Comparison of ENCODE assay signal across 8 cellular contexts in the genomic region with DNA sequence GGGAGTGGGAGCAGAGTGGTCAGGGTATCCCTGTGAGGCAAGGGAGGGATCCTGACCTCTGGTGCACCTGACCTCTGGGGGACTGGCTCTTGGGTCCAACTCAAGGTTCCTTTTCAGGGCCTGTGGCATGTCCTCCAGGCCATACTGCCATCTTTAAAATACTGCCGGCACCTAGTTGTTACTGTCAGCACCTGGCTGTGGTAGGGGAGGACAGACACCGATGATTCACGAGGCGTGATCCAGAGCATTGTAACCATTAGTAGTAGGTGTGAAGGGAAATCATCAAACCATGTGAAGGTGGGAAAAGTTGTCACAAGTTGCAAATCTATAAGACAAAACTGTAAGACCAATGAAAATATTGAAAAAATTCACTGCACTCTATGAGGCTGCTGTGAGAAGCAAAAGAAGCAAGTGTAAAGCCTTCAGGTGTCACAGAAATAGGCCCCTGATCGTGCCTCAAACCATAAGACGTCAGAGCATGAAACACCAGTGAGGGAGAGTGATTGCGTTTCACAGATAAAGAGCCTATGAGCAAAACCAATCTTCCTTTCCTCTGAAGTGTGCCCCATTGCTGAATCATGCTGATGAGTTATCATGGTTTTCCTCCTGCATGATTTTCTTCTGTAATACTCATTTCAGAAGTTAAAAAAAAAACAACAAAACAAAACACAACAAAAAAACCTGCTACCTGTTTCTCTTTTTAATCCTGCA. TPM values are rescaled to one million over a fixed set of nuclear protein-coding genes. Genes with fewer than 3 reads are reported as not detected.
DNase-seq lines count a peak whose midpoint lies in the region; ATAC-seq and TF ChIP-seq lines count a peak whose summit lies in the region.

No MANE protein-coding gene starts in this region.

- no peaks in the 10 kb centered on the region for H3K9me3 ChIP-seq in transverse colon

- TF ChIP-seq POLR2A in transverse colon (IDR thresholded peaks at IDR 0.05): no peak

- H3K36me3 Mint-ChIP-seq in activated naive CD8-positive, alpha-beta T cell treated with anti-CD3 and anti-CD28 coated beads, Interleukin-2, amount 10 ng/mL, durations not matched to agents 7 days and 5 days: peaks cover 4% of the 10 kb centered on the region

- DNase-seq in EH (ENCODE audit: low read depth) (peak; percentile 74), RKO (ENCODE audit: low spot score) (peak; percentile 58), omental fat pad (ENCODE audit: low spot score) (no peak), D341Med (ENCODE audit: low spot score) (no peak), transverse colon (no peak), GF-D8 (lab: John Stamatoyannopoulos, UW) (no peak)
- DNase-seq in activated naive CD8-positive, alpha-beta T cell treated with anti-CD3 and anti-CD28 coated beads, Interleukin-2, amount 10 ng/mL, durations not matched to agents 7 days and 5 days: peak; percentile 39

- H3K9me3 Mint-ChIP-seq in activated naive CD8-positive, alpha-beta T cell treated with anti-CD3 and anti-CD28 coated beads, Interleukin-2, amount 10 ng/mL, durations not matched to agents 7 days and 5 days: peaks cover 1% of the 10 kb centered on the region

- TF ChIP-seq CTCF in omental fat pad (IDR thresholded peaks at IDR 0.05) (no peak), transverse colon (IDR thresholded peaks at IDR 0.05) (no peak)

- H3K27me3 ChIP-seq in transverse colon: no peaks in the 10 kb centered on the region

- H3K27me3 Mint-ChIP-seq in activated naive CD8-positive, alpha-beta T cell treated with anti-CD3 and anti-CD28 coated beads, Interleukin-2, amount 10 ng/mL, durations not matched to agents 7 days and 5 days: peaks cover 2% of the 10 kb centered on the region

- peak overlapping the region in 1 of 4 donors; percentile 22 for H3K27ac ChIP-seq in transverse colon

- no peak for TF ChIP-seq EP300 in transverse colon (IDR thresholded peaks at IDR 0.05; ENCODE audit: low read depth)

- POLR2A ChIA-PET in activated naive CD8-positive, alpha-beta T cell treated with anti-CD3 and anti-CD28 coated beads, Interleukin-2, amount 10 ng/mL, durations not matched to agents 7 days and 5 days (lab: Charles Lee): no interaction called here

- no peak overlapping the region for H3K4me3 ChIP-seq in transverse colon

- H3K4me1 Mint-ChIP-seq in activated naive CD8-positive, alpha-beta T cell treated with anti-CD3 and anti-CD28 coated beads, Interleukin-2, amount 10 ng/mL, durations not matched to agents 7 days and 5 days: peaks cover 55% of the 10 kb centered on the region

- 35 to 82% methylated on average over 3 to 7 of the region's 7 CpGs for WGBS in transverse colon (ENCODE audit: low coverage in 1 of 2), 2 donors

- intact Hi-C loops in transverse colon (cut with DNase I; ENCODE audit: low total_unique reads): no loop called here

- H3K4me3 Mint-ChIP-seq in activated naive CD8-positive, alpha-beta T cell treated with anti-CD3 and anti-CD28 coated beads, Interleukin-2, amount 10 ng/mL, durations not matched to agents 7 days and 5 days: peak overlapping the region; percentile 41

- peak; percentile 92 for ATAC-seq in activated naive CD8-positive, alpha-beta T cell treated with anti-CD3 and anti-CD28 coated beads, Interleukin-2, amount 10 ng/mL, durations not matched to agents 7 days and 5 days (ENCODE audit: low read depth)
- ATAC-seq in omental fat pad (ENCODE audit: low FRiP score) (peak; percentile 80), SK-N-SH treated with all-trans-retinoic acid at 6 μM for 48 hours (no peak)

- in situ Hi-C loops in transverse colon (cut with MboI; ENCODE audit: low pct_ligation_motif_present in 1 of 4, low pct_unique_long_range_greater_than_20kb in 1 of 4, low sequenced_read_pairs in 3 of 4): no loop called here

- H3K36me3 ChIP-seq in transverse colon: no peaks in the 10 kb centered on the region

- H3K27ac Mint-ChIP-seq in activated naive CD8-positive, alpha-beta T cell treated with anti-CD3 and anti-CD28 coated beads, Interleukin-2, amount 10 ng/mL, durations not matched to agents 7 days and 5 days: peak overlapping the region; percentile 81

- peaks cover 0 to 32% (median 0%) of the 10 kb centered on the region in 4 donors for H3K4me1 ChIP-seq in transverse colon

TF ChIP-seq in SK-N-SH treated with all-trans-retinoic acid at 6 μM for 48 hours, 23 proteins besides CTCF, POLR2A, EP300 and RAD21:
- TF ChIP-seq PPARA (CRISPR knock-in tag; IDR thresholded peaks at IDR 0.05; ENCODE audit: borderline replicate concordance) (no peak), ZFP3 (CRISPR knock-in tag; IDR thresholded peaks at IDR 0.05) (no peak), ZFP30 (CRISPR knock-in tag; IDR thresholded peaks at IDR 0.05) (no peak), ZNF8 (CRISPR knock-in tag; IDR thresholded peaks at IDR 0.05) (no peak), ISL1 (CRISPR knock-in tag; IDR thresholded peaks at IDR 0.05) (no peak), TOX (CRISPR knock-in tag; IDR thresholded peaks at IDR 0.05; ENCODE audit: borderline replicate concordance) (no peak), ZNF565 (CRISPR knock-in tag; conservative IDR thresholded peaks at IDR 0.05; ENCODE audit: low read depth) (no peak)
- TF ChIP-seq, protein P1, sequence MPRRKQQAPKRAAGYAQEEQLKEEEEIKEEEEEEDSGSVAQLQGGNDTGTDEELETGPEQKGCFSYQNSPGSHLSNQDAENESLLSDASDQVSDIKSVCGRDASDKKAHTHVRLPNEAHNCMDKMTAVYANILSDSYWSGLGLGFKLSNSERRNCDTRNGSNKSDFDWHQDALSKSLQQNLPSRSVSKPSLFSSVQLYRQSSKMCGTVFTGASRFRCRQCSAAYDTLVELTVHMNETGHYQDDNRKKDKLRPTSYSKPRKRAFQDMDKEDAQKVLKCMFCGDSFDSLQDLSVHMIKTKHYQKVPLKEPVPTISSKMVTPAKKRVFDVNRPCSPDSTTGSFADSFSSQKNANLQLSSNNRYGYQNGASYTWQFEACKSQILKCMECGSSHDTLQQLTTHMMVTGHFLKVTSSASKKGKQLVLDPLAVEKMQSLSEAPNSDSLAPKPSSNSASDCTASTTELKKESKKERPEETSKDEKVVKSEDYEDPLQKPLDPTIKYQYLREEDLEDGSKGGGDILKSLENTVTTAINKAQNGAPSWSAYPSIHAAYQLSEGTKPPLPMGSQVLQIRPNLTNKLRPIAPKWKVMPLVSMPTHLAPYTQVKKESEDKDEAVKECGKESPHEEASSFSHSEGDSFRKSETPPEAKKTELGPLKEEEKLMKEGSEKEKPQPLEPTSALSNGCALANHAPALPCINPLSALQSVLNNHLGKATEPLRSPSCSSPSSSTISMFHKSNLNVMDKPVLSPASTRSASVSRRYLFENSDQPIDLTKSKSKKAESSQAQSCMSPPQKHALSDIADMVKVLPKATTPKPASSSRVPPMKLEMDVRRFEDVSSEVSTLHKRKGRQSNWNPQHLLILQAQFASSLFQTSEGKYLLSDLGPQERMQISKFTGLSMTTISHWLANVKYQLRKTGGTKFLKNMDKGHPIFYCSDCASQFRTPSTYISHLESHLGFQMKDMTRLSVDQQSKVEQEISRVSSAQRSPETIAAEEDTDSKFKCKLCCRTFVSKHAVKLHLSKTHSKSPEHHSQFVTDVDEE (CRISPR knock-in tag; IDR thresholded peaks at IDR 0.05): no peak
- TF ChIP-seq, protein P2, sequence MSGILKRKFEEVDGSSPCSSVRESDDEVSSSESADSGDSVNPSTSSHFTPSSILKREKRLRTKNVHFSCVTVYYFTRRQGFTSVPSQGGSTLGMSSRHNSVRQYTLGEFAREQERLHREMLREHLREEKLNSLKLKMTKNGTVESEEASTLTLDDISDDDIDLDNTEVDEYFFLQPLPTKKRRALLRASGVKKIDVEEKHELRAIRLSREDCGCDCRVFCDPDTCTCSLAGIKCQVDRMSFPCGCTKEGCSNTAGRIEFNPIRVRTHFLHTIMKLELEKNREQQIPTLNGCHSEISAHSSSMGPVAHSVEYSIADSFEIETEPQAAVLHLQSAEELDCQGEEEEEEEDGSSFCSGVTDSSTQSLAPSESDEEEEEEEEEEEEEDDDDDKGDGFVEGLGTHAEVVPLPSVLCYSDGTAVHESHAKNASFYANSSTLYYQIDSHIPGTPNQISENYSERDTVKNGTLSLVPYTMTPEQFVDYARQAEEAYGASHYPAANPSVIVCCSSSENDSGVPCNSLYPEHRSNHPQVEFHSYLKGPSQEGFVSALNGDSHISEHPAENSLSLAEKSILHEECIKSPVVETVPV (CRISPR knock-in tag; IDR thresholded peaks at IDR 0.05): no peak

RNA-seq across cellular contexts. Expression of a gene that starts 55.3 kb away (rescaled TPM):
- total RNA-seq in activated naive CD8-positive, alpha-beta T cell treated with anti-CD3 and anti-CD28 coated beads, Interleukin-2, amount 10 ng/mL, durations not matched to agents 7 days and 5 days: 10 to 100 TPM; 22.8 to 24.0 TPM
- total RNA-seq in omental fat pad: 1 to 10 TPM; 1.4 to 4.1 (median 2.4) TPM
- 1 to 10 TPM in 2 of 4 donors, under 1 TPM in 1, not detected in 1; 0.68 to 2.8 (median 1.3) TPM for total RNA-seq in transverse colon

Comparison
In these comparisons a context has a peak if more than half of its experiments do, and no peak if none do; other contexts are left out.
1. DNase-seq: peak in EH (single experiment), RKO (single experiment) and activated naive CD8-positive, alpha-beta T cell treated with anti-CD3 and anti-CD28 coated beads, Interleukin-2, amount 10 ng/mL, durations not matched to agents 7 days and 5 days (single experiment); none in omental fat pad (single experiment), D341Med (single experiment), transverse colon (single experiment) and GF-D8 (single experiment).
2. RNA of a gene that starts 55.3 kb away (total RNA-seq): 22.8 to 24.0 TPM in activated naive CD8-positive, alpha-beta T cell treated with anti-CD3 and anti-CD28 coated beads, Interleukin-2, amount 10 ng/mL, durations not matched to agents 7 days and 5 days; 1.4 to 4.1 TPM in omental fat pad and 0.68 to 2.8 TPM in transverse colon; every median in the first group is over 4 times any median in the second.